ENCODE assay signal across 8 cellular contexts in the genomic region with DNA sequence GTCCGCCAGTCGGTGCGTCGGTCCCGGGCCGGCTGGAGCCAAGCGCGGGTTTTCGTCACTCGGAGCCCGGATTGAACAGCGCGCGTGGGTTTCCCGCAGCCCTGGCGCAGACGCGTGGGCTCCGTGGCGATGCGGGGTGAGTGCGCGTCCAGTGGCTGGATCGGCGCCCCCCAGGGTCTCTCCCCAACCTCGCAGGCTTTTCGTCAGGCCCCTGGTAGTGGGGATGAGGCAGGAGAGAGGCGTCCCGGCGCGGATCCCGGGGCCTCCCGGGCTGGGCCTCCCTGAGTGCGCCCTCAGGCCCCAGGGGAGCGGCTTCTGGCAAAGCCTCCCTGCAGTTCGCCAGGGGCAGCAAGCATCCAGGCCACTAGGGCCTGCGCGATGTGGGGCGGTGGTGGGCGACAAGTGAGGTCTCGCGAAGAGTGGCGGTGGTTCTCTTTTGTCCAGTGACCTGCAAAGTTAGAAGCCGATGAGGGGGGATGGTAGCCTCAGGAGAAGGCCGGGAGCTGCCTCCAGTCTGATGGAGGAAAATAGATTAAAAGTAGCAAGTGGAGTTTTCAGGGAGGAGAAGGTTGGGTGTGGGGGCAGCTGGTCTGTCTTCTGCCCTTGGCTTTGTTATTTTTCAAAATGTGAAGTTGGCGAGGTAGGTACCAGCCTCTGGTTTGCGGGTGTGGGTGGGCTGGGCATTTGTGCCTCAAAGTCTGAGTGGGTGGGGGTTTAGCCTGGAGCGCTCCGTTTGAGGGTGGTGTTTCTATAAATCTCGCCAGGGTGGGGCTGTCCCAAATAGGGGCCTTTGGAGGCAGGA. TPM values are rescaled to one million over a fixed set of nuclear protein-coding genes. Genes with fewer than 3 reads are reported as not detected.
DNase-seq lines count a peak whose midpoint lies in the region; ATAC-seq and TF ChIP-seq lines count a peak whose summit lies in the region.

No MANE protein-coding gene starts in this region.

- H3K9me3 Mint-ChIP-seq in CD8-positive, alpha-beta T cell: peaks cover 16% of the 10 kb centered on the region
- peaks cover 11% of the 10 kb centered on the region for H3K9me3 Mint-ChIP-seq in neural crest cell

- intact Hi-C loops in CD8-positive, alpha-beta T cell (cut with DNase I, micrococcal nuclease): no loop called here
- intact Hi-C loops in PC-3 (cut with micrococcal nuclease) (no loop called here), esophagus muscularis mucosa (cut with DNase I) (loop anchor here (10.0 kb wide), 1 partner anchor 161 kb away; no protein-coding TSS in a partner anchor)

- H3K27me3 Mint-ChIP-seq in CD8-positive, alpha-beta T cell (ENCODE audit: low read depth): peaks cover 51% of the 10 kb centered on the region
- H3K27me3 Mint-ChIP-seq in neural crest cell (ENCODE audit: low read depth): peaks cover 75% of the 10 kb centered on the region

- no peak for TF ChIP-seq CTCF in CD8-positive, alpha-beta T cell (IDR thresholded peaks at IDR 0.05)
- TF ChIP-seq CTCF in PC-3 (conservative IDR thresholded peaks at IDR 0.05; ENCODE audit: low read depth, low read length) (no peak), esophagus muscularis mucosa (IDR thresholded peaks at IDR 0.05) (no peak), neural crest cell (conservative IDR thresholded peaks at IDR 0.05) (no peak)

- TF ChIP-seq POLR2A in esophagus muscularis mucosa (IDR thresholded peaks at IDR 0.05; ENCODE audit: low read depth): no peak

- H3K9ac ChIP-seq in PC-3 (ENCODE audit: low read length): no peak overlapping the region

- CTCF ChIA-PET in CD8-positive, alpha-beta T cell (lab: Charles Lee): no interaction called here
- CTCF ChIA-PET in PC-3 (lab: Charles Lee): no interaction called here

- no peak overlapping the region for H3K27ac Mint-ChIP-seq in CD8-positive, alpha-beta T cell
- H3K27ac Mint-ChIP-seq in neural crest cell (ENCODE audit: unreplicated experiment): no peak overlapping the region

- H3K4me1 ChIP-seq in CD8-positive, alpha-beta T cell (ENCODE audit: insufficient read depth, low read length): peaks cover 19% of the 10 kb centered on the region
- peaks cover 23% of the 10 kb centered on the region for H3K4me1 ChIP-seq in PC-3 (ENCODE audit: insufficient read depth, low read length)
- peaks cover 5 to 45% (median 30%) of the 10 kb centered on the region in 4 donors for H3K4me1 ChIP-seq in esophagus muscularis mucosa

- H3K79me2 ChIP-seq in PC-3 (ENCODE audit: low read length): no peaks in the 10 kb centered on the region

- peak overlapping the region; percentile 77; the same call in 1 of the 2 replicates for H3K4me2 ChIP-seq in PC-3 (ENCODE audit: low read length)

- no peak overlapping the region for H2AFZ ChIP-seq in PC-3 (ENCODE audit: low read length)

- POLR2A ChIA-PET in CD8-positive, alpha-beta T cell (lab: Charles Lee): no interaction called here
- POLR2A ChIA-PET in PC-3 (lab: Charles Lee; ENCODE audit: unreplicated experiment): no interaction called here

- 27% methylated on average over 23 of the region's 50 CpGs for WGBS in esophagus muscularis mucosa

- no peaks in the 10 kb centered on the region for H3K9me2 ChIP-seq in PC-3 (replicated peaks; ENCODE audit: low read length)

- H3K4me3 Mint-ChIP-seq in CD8-positive, alpha-beta T cell: peak overlapping the region; percentile 84
- peak overlapping the region; percentile 41 for H3K4me3 Mint-ChIP-seq in neural crest cell

- H3K4me3 ChIP-seq in CD8-positive, alpha-beta T cell (ENCODE audit: low read depth, low read length): peak overlapping the region; percentile 13
- H3K4me3 ChIP-seq in PC-3 (ENCODE audit: low read length): no peak overlapping the region
- H3K4me3 ChIP-seq in esophagus muscularis mucosa: peak overlapping the region; percentile 63 to 80 (median 68)

- H3K36me3 ChIP-seq in CD8-positive, alpha-beta T cell (ENCODE audit: insufficient read depth, low read length): no peaks in the 10 kb centered on the region
- H3K36me3 ChIP-seq in PC-3 (ENCODE audit: low read depth, low read length): peaks cover 4% of the 10 kb centered on the region; the same call in 1 of the 2 replicates
- H3K36me3 ChIP-seq in esophagus muscularis mucosa: no peaks in the 10 kb centered on the region

- no peaks in the 10 kb centered on the region for H4K20me1 ChIP-seq in PC-3 (ENCODE audit: low read length)

- H3K27me3 ChIP-seq in CD8-positive, alpha-beta T cell (ENCODE audit: insufficient read depth, low read length): peaks cover 3% of the 10 kb centered on the region
- H3K27me3 ChIP-seq in PC-3 (ENCODE audit: low read length) (peaks cover 16% of the 10 kb centered on the region), esophagus muscularis mucosa (peaks cover 0 to 28% (median 0%) of the 10 kb centered on the region in 4 donors)

- no peaks in the 10 kb centered on the region for H3F3A ChIP-seq in PC-3 (ENCODE audit: low read length, unreplicated experiment)

- no TSS peak for BruUV-seq in PC-3 (replicated peaks; lab: Mats Ljungman, UMichigan)

- DNase-seq in CD8-positive, alpha-beta T cell: no peak
- DNase-seq in PC-3 (no peak), esophagus muscularis mucosa (ENCODE audit: extremely low spot score) (no peak), neural crest cell (ENCODE audit: low read depth, low spot score) (no peak), SIG-M5 (lab: John Stamatoyannopoulos, UW) (no peak), A172 (ENCODE audit: low spot score) (no peak), DMS79 treated with DMSO at 0.1 percent for 48 hours (lab: John Stamatoyannopoulos, UW) (no peak)

- H3K9me3 ChIP-seq in CD8-positive, alpha-beta T cell (ENCODE audit: low read length): no peaks in the 10 kb centered on the region
- H3K9me3 ChIP-seq in PC-3 (ENCODE audit: low read length) (peaks cover 16% of the 10 kb centered on the region), esophagus muscularis mucosa (peaks cover 0 to 22% (median 21%) of the 10 kb centered on the region in 4 donors)

- no peak overlapping the region for H3K27ac ChIP-seq in CD8-positive, alpha-beta T cell (ENCODE audit: low read depth, low read length)
- H3K27ac ChIP-seq in PC-3 (ENCODE audit: low read length) (no peak overlapping the region), esophagus muscularis mucosa (replicated peaks in 1 of 4) (peak overlapping the region; percentile 76 to 83 (median 80))

- H3K4me1 Mint-ChIP-seq in CD8-positive, alpha-beta T cell (ENCODE audit: low read depth): peaks cover 20% of the 10 kb centered on the region
- H3K4me1 Mint-ChIP-seq in neural crest cell: peaks cover 10% of the 10 kb centered on the region

- no peak for TF ChIP-seq EP300 in esophagus muscularis mucosa (IDR thresholded peaks at IDR 0.05)

- ATAC-seq in CD8-positive, alpha-beta T cell: no peak
- ATAC-seq in PC-3 (no peak), HG02610 (IDR thresholded peaks at IDR 0.05; ENCODE audit: unreplicated experiment) (no peak)

- no peaks in the 10 kb centered on the region for H3K36me3 Mint-ChIP-seq in CD8-positive, alpha-beta T cell
- peaks cover 8% of the 10 kb centered on the region for H3K36me3 Mint-ChIP-seq in neural crest cell (ENCODE audit: low read depth)

RNA-seq across cellular contexts. Expression of a gene that starts 1.6 kb away (rescaled TPM):
- total RNA-seq in CD8-positive, alpha-beta T cell: 1 to 10 TPM; 1.7 to 1.8 TPM
- total RNA-seq in PC-3 (2014; rRNA removed): 0.98 and 1.8 TPM in 2 replicates
- 10 to 100 TPM; 19.4 to 39.5 (median 32.8) TPM for total RNA-seq in esophagus muscularis mucosa
- 3.3 and 4.1 TPM in 2 replicates for total RNA-seq in neural crest cell
- total RNA-seq in A172 (2014; rRNA removed; shearing (Covaris generic)): 1.2 and 3.7 TPM in 2 replicates

Comparison
In these comparisons a context has a peak if more than half of its experiments do, and no peak if none do; other contexts are left out.
1. H3K27ac ChIP-seq: peak in esophagus muscularis mucosa (4 of 4); none in CD8-positive, alpha-beta T cell (single experiment) and PC-3 (single experiment).